Comparison of ENCODE assay signal across 9 cellular contexts in the genomic region with DNA sequence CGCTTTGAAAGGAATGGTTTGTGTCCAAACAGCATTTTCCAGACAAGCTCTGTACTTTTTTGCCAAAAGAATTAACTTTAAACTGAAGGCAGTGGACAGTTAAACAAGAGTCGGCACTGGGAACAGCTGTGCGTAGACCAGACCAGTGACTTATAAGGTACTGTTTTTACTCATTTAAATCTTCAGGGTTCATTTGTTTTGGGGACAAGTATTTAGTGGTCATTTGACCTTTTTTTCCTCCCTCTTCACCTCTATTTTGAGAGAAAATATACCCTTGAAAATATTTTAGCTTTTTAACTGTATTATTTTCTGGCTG.
DNase-seq lines count a peak whose midpoint lies in the region; ATAC-seq, FAIRE-seq and TF ChIP-seq lines count a peak whose summit lies in the region.
"Had no signal": no experiment of that assay in that cellular context is flagged by ENCODE, and none has a peak within 500 bp of the region (broad histone marks: within the 10 kb centered on the region; RNA-seq: fewer than 3 reads in every experiment).

No MANE protein-coding gene starts in this region.

- no TSS peak for BruUV-seq in A673 (replicated peaks; lab: Mats Ljungman, UMichigan)

- H2BK5ac ChIP-seq in H1 (ENCODE audit: low read depth, low read length) = no peak overlapping the region

- no peak for TF ChIP-seq RAD21 in H1 (IDR thresholded peaks at IDR 0.05 in 1 of 2, conservative IDR thresholded peaks at IDR 0.05 in 1 of 2; ENCODE audit: low read depth in 2 of 2, low read length in 2 of 2)

- no peak overlapping the region for H3K23ac ChIP-seq in H1 (ENCODE audit: insufficient read length)

- ATAC-seq in GM19372 (IDR thresholded peaks at IDR 0.05; ENCODE audit: low read depth, unreplicated experiment) (peak; percentile 65), HG03175 (IDR thresholded peaks at IDR 0.05; ENCODE audit: unreplicated experiment) (peak; percentile 72), gastrocnemius medialis (peak in 1 of 2 donors; percentile 30)

- peak overlapping the region; percentile 13; the same call in 1 of the 2 replicates for H2AFZ ChIP-seq in H1 (ENCODE audit: low read length)

- WGBS in H1 (ENCODE audit: extremely low coverage in 1 of 2, insufficient coverage in 1 of 2, insufficient read length in 1 of 2, insufficient replicate concordance in 2 of 2, low coverage in 1 of 2, low lambda C conversion rate in 2 of 2, missing lambda C conversion rate in 1 of 2), 2 experiments = 84% methylated on average over 3 of the region's 3 CpGs; no CpG with 5 or more reads in 1 of the 2 experiments

- H4K5ac ChIP-seq in H1 (ENCODE audit: insufficient read length, low read depth, low read length) = no peak overlapping the region

- in situ Hi-C loops in gastrocnemius medialis (cut with MboI; ENCODE audit: low sequenced_read_pairs in 4 of 4) = loop anchor here in 1 of 4 donors (25.0 kb wide), 1 partner anchor 184 kb away; no protein-coding TSS in a partner anchor

- DNase-seq in H1 (ENCODE audit: low read depth in 1 of 2, low spot score in 2 of 2) = no peak
- DNase-seq in gastrocnemius medialis = no peak
- DNase-seq in A673 (ENCODE audit: low spot score) = no peak
- DNase-seq in activated CD4-positive, alpha-beta T cell treated with anti-CD3 and anti-CD28 coated beads, Interleukin-2, amount 50 U/mL, for 4 hours = no peak
- DNase-seq in activated gamma-delta T cell (lab: John Stamatoyannopoulos, UW) = no peak
- DNase-seq in NCI-H2227 (lab: John Stamatoyannopoulos, UW; ENCODE audit: unreplicated experiment) = no peak

- H3K18ac ChIP-seq in H1 (ENCODE audit: extremely low read depth, low read length) = no peak overlapping the region

- H4K8ac ChIP-seq in H1 (ENCODE audit: extremely low read depth, insufficient read depth, low read length) = no peak overlapping the region

- H2BK20ac ChIP-seq in H1 (ENCODE audit: low read length) = no peak overlapping the region

- H3K4me3 ChIP-seq in H1 (ENCODE audit: extremely low read depth in 1 of 4, insufficient read depth in 2 of 4, low read depth in 3 of 4, low read length in 4 of 4) (no peak overlapping the region), gastrocnemius medialis (peak overlapping the region; percentile 1 to 34 (median 10)), A673 (ENCODE audit: low read depth, low read length, poor library complexity, severe bottlenecking) (no peak overlapping the region)
- H3K4me3 ChIP-seq: lung had no signal

- CTCF ChIA-PET in H1 (lab: Charles Lee; ENCODE audit: partially characterized antibody) (interaction anchor here (0.6 to 2.5 kb wide), 7 partner anchors 10 to 1478 kb away, joined by 3 to 17 read pairs (median 4); no protein-coding TSS in a partner anchor), A673 (lab: Charles Lee) (no interaction called here)

- no peaks in the 10 kb centered on the region for H3K27me3 ChIP-seq in H1 (replicated peaks in 1 of 4; ENCODE audit: control insufficient read depth in 3 of 4, extremely low read depth in 1 of 4, insufficient read depth in 3 of 4, low read length in 3 of 4)
- no peaks in the 10 kb centered on the region for H3K27me3 ChIP-seq in gastrocnemius medialis
- no peaks in the 10 kb centered on the region for H3K27me3 ChIP-seq in A673 (replicated peaks; ENCODE audit: insufficient read depth, low read depth, low read length, poor library complexity)

- H3K4ac ChIP-seq in H1 (replicated peaks; ENCODE audit: insufficient read length, low read depth, low read length) = no peak overlapping the region

- intact Hi-C loops in gastrocnemius medialis (cut with DNase I; ENCODE audit: low total_unique reads) (no loop called here), A673 (cut with micrococcal nuclease; ENCODE audit: unreplicated experiment) (no loop called here)

- H3K4me1 ChIP-seq in H1 (replicated peaks in 1 of 4; ENCODE audit: control insufficient read depth in 3 of 4, insufficient read depth in 4 of 4, low read length in 3 of 4) (peaks cover 0 to 5% (median 0%) of the 10 kb centered on the region in 4 experiments; a peak in 2 of 7 replicates), gastrocnemius medialis (peaks cover 17 to 22% of the 10 kb centered on the region in 2 donors), A673 (ENCODE audit: insufficient read depth, low read length, poor library complexity, severe bottlenecking) (no peaks in the 10 kb centered on the region)

- H2BK15ac ChIP-seq in H1 (ENCODE audit: low read length) = no peak overlapping the region

- H3K23me2 ChIP-seq in H1 (ENCODE audit: low read depth, low read length) = no peaks in the 10 kb centered on the region

- H3K14ac ChIP-seq in H1 (ENCODE audit: insufficient read length) = no peak overlapping the region

- no peak overlapping the region for H4K91ac ChIP-seq in H1 (replicated peaks; ENCODE audit: insufficient read length, low read length)

- H2BK12ac ChIP-seq in H1 (ENCODE audit: low read depth, low read length) = no peak overlapping the region

- FAIRE-seq in H1 (lab: Jason Lieb, UNC) = no peak

- TF ChIP-seq EP300 in H1 (IDR thresholded peaks at IDR 0.05; ENCODE audit: borderline replicate concordance in 1 of 2, low read depth in 2 of 2, low read length in 2 of 2) = no peak

- no peaks in the 10 kb centered on the region for H3K79me1 ChIP-seq in H1 (ENCODE audit: low read depth, low read length)

- no peak for TF ChIP-seq CTCF in H1 (IDR thresholded peaks at IDR 0.05; ENCODE audit: control extremely low read depth in 1 of 3, insufficient read depth in 1 of 3, low read depth in 1 of 3, low read length in 3 of 3)
- TF ChIP-seq CTCF in gastrocnemius medialis (IDR thresholded peaks at IDR 0.05 in 4 of 5, conservative IDR thresholded peaks at IDR 0.05 in 1 of 5) = no peak
- no peak for TF ChIP-seq CTCF in A673 (conservative IDR thresholded peaks at IDR 0.05; ENCODE audit: low read depth, low read length)

- TF ChIP-seq POLR2A in H1 (IDR thresholded peaks at IDR 0.05; ENCODE audit: control extremely low read depth in 1 of 2, low read depth in 2 of 2, low read length in 2 of 2) (no peak), gastrocnemius medialis (IDR thresholded peaks at IDR 0.05) (no peak)

- POLR2A ChIA-PET in H1 (lab: Charles Lee; ENCODE audit: partially characterized antibody) = no interaction called here
- POLR2A ChIA-PET in A673 (lab: Charles Lee; ENCODE audit: low non-redundant PET) = no interaction called here

- H4K20me1 ChIP-seq in H1 (replicated peaks in 1 of 2; ENCODE audit: control insufficient read depth in 1 of 2, insufficient read depth in 2 of 2, low read length in 2 of 2) = no peaks in the 10 kb centered on the region

- H3K9ac ChIP-seq in H1 (replicated peaks in 1 of 4; ENCODE audit: extremely low read depth in 1 of 4, low read depth in 3 of 4, low read length in 3 of 4) = no peak overlapping the region

- no peak overlapping the region for H3K4me2 ChIP-seq in H1 (ENCODE audit: insufficient read depth in 1 of 2, low read depth in 2 of 2, low read length in 2 of 2)

- H3K36me3 ChIP-seq in H1 (ENCODE audit: control insufficient read depth in 2 of 4, insufficient read depth in 4 of 4, low read length in 3 of 4) (no peaks in the 10 kb centered on the region), gastrocnemius medialis (no peaks in the 10 kb centered on the region), A673 (ENCODE audit: insufficient read depth, low read length, poor library complexity, severe bottlenecking) (no peaks in the 10 kb centered on the region)

- H2AK5ac ChIP-seq in H1 (ENCODE audit: low read depth, low read length) = no peak overlapping the region

- H2BK120ac ChIP-seq in H1 (replicated peaks; ENCODE audit: low read depth, low read length) = no peak overlapping the region

- H3K9me3 ChIP-seq in H1 (ENCODE audit: insufficient read depth in 2 of 2, low read depth in 1 of 2, low read length in 1 of 2) (no peaks in the 10 kb centered on the region), gastrocnemius medialis (no peaks in the 10 kb centered on the region), A673 (ENCODE audit: low read depth, low read length, poor library complexity, severe bottlenecking) (no peaks in the 10 kb centered on the region)

- H3K56ac ChIP-seq in H1 (replicated peaks; ENCODE audit: insufficient read length, low read depth, low read length) = no peak overlapping the region

- no peaks in the 10 kb centered on the region for H3K79me2 ChIP-seq in H1 (ENCODE audit: control insufficient read depth in 1 of 2, insufficient read depth in 2 of 2, low read length in 2 of 2)

- no peak overlapping the region for H3K27ac ChIP-seq in H1 (ENCODE audit: low read depth, low read length)
- H3K27ac ChIP-seq in gastrocnemius medialis = peak overlapping the region; percentile 21 to 60 (median 54)
- H3K27ac ChIP-seq in A673 (ENCODE audit: low read depth, low read length, poor library complexity, severe bottlenecking) = no peak overlapping the region

TF ChIP-seq in H1, 55 proteins besides CTCF, POLR2A, EP300 and RAD21 (continues in another document):
- TF ChIP-seq JUN (IDR thresholded peaks at IDR 0.05; ENCODE audit: low read depth, low read length) (no peak), ATF3 (IDR thresholded peaks at IDR 0.05; ENCODE audit: insufficient read depth, low read depth, low read length) (no peak), SRF (IDR thresholded peaks at IDR 0.05; ENCODE audit: low read depth, low read length) (no peak), KDM5A (IDR thresholded peaks at IDR 0.05; ENCODE audit: low read length) (no peak), SP4 (IDR thresholded peaks at IDR 0.05; ENCODE audit: low read length) (no peak), SUZ12 (IDR thresholded peaks at IDR 0.05; ENCODE audit: low read length) (no peak), BCL11A (IDR thresholded peaks at IDR 0.05; ENCODE audit: low read depth in 2 of 2, low read length in 2 of 2) (no peak), NANOG (IDR thresholded peaks at IDR 0.05; ENCODE audit: insufficient read depth, low read depth, low read length, poor library complexity, severe bottlenecking) (no peak)

Comparison
In these comparisons a context has a peak if more than half of its experiments do, and no peak if none do; other contexts are left out.
1. H3K27ac ChIP-seq: peak in gastrocnemius medialis (4 of 4); none in H1 (single experiment) and A673 (single experiment).
2. H3K4me3 ChIP-seq: peak in gastrocnemius medialis (4 of 4); none in H1 (0 of 4) and A673 (single experiment).